1 cellular context compared by ENCODE assay signal in genomic region chr19:40663712-40664692, GRCh38.
TF ChIP-seq lines count a peak whose summit lies in the region.

No MANE protein-coding gene starts in this region.

TF ChIP-seq in IMR-90, 13 proteins besides CTCF, POLR2A, EP300 and RAD21:
- TF ChIP-seq NFE2L2 (IDR thresholded peaks at IDR 0.05; ENCODE audit: low read depth, low read length) = no peak
- 0 out of 2 replicates have a peak, but pooled peaks have one; percentile 6 for TF ChIP-seq BHLHE40 (IDR thresholded peaks at IDR 0.05; ENCODE audit: low read depth, low read length)
- TF ChIP-seq FOS (IDR thresholded peaks at IDR 0.05; ENCODE audit: low read depth, low read length) = peak; percentile 59
- TF ChIP-seq MAZ (IDR thresholded peaks at IDR 0.05; ENCODE audit: borderline replicate concordance, low read depth, low read length) = no peak
- no peak for TF ChIP-seq MXI1 (IDR thresholded peaks at IDR 0.05; ENCODE audit: borderline replicate concordance, low read depth, low read length)
- TF ChIP-seq SMC3 (IDR thresholded peaks at IDR 0.05; ENCODE audit: low read depth, low read length) = no peak
